29 cellular contexts compared by ENCODE assay signal in the genomic region with DNA sequence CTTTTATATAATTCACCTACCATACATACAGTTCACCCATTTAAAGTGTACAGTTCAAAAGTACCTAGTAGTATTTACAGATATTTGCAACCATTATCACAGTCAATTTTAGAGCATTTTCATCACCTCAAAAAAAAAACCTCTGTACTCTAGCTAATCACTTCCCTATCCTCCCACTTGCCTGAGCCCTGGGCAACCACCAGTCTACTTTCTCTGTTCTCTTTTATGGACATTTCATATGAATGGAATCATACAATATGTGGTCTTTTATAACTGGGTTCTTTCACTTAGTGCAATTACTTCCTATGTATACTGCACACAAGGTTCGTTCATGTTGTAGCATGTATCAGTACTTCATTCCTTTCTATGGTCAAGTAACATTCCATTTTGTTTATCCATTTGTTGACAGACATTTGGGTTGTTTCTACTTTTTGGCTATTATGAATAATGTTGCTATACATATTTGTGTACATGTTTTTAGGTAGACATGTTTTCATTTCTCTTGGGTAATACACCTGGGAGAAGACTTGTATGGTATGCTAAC. TPM values are rescaled to one million over a fixed set of nuclear protein-coding genes. Genes with fewer than 3 reads are reported as not detected.
A peak's percentile ranks its signal among the peaks of the same experiment; 100 is the strongest.
DNase-seq lines count a peak whose midpoint lies in the region; ATAC-seq, FAIRE-seq and TF ChIP-seq lines count a peak whose summit lies in the region.
"Had no signal": no experiment of that assay in that cellular context is flagged by ENCODE, and none has a peak within 500 bp of the region (broad histone marks: within the 10 kb centered on the region; RNA-seq: fewer than 3 reads in every experiment).

No MANE protein-coding gene starts in this region.

- no peaks in the 10 kb centered on the region for H3K27me3 ChIP-seq in CD4-positive, CD25-positive, alpha-beta regulatory T cell (ENCODE audit: control insufficient read depth, insufficient read depth, low read length)
- H3K27me3 ChIP-seq in bronchial epithelial cell (ENCODE audit: control insufficient read depth, insufficient read depth, low read length) (no peaks in the 10 kb centered on the region), psoas muscle (ENCODE audit: insufficient read depth in 3 of 3, low read length in 2 of 3) (no peaks in the 10 kb centered on the region)
- H3K27me3 ChIP-seq: BLaER1 treated with 17β-estradiol and CSF1 and Interleukin-3, amounts not matched to agents 10 nM and 100 nM had no signal

- ATAC-seq in CD4-positive, CD25-positive, alpha-beta regulatory T cell (ENCODE audit: low read depth in 2 of 2) = no peak
- ATAC-seq in memory B cell (ENCODE audit: low read depth) (no peak), psoas muscle (no peak), GM18909 (IDR thresholded peaks at IDR 0.05; ENCODE audit: poor library complexity, unreplicated experiment) (no peak)
- ATAC-seq in activated T-helper 17 cell treated with anti-CD3 and anti-CD28 coated beads, Interleukin-2, amount 50 U/mL, for 72 hours (replicated peaks) = no peak
- ATAC-seq: A549; CD8-positive, alpha-beta T cell; HCT116; HepG2; K562; Panc1 had no signal

- peaks cover 53% of the 10 kb centered on the region for H3K36me3 Mint-ChIP-seq in CD4-positive, CD25-positive, alpha-beta regulatory T cell
- peaks cover 44% of the 10 kb centered on the region for H3K36me3 Mint-ChIP-seq in memory B cell
- peaks cover 100% of the 10 kb centered on the region for H3K36me3 Mint-ChIP-seq in activated T-helper 17 cell treated with anti-CD3 and anti-CD28 coated beads, Interleukin-2, amount 50 U/mL, for 72 hours (ENCODE audit: low read depth)

- 83 to 89% (median 83%) methylated on average over 1 of the region's 1 CpG for WGBS in psoas muscle, 3 donors

- H3K27ac Mint-ChIP-seq in CD4-positive, CD25-positive, alpha-beta regulatory T cell = peak overlapping the region in 2 of 3 donors; percentile 15 to 84
- H3K27ac Mint-ChIP-seq in memory B cell = peak overlapping the region; percentile 72
- H3K27ac Mint-ChIP-seq in activated T-helper 17 cell treated with anti-CD3 and anti-CD28 coated beads, Interleukin-2, amount 50 U/mL, for 72 hours = no peak overlapping the region

- no peak for TF ChIP-seq CTCF in bronchial epithelial cell (IDR thresholded peaks at IDR 0.05; ENCODE audit: insufficient read depth, low read length, severe bottlenecking)
- TF ChIP-seq CTCF in psoas muscle (IDR thresholded peaks at IDR 0.05) = no peak

- no peak overlapping the region for H3K27ac ChIP-seq in CD4-positive, CD25-positive, alpha-beta regulatory T cell (ENCODE audit: insufficient read depth, low read length, poor library complexity, severe bottlenecking)
- H3K27ac ChIP-seq in psoas muscle = no peak overlapping the region
- H3K27ac ChIP-seq: A549; BLaER1 treated with 17β-estradiol and CSF1 and Interleukin-3, amounts not matched to agents 10 nM and 100 nM; RWPE1 had no signal

- no peak for DNase-seq in CD4-positive, CD25-positive, alpha-beta regulatory T cell
- DNase-seq in HPDE6-E6E7 (ENCODE audit: extremely low spot score) (peak; percentile 8), bronchial epithelial cell (ENCODE audit: low read depth) (peak; percentile 97), memory B cell (ENCODE audit: low spot score in 2 of 2) (no peak), psoas muscle (no peak)
- DNase-seq: AML-193; Caco-2; CD8-positive, alpha-beta T cell; DMS 273 treated with DMSO at 0.1 percent for 48 hours; DMS79; EL; GDM1; Kasumi-1; NCI-H1048; NCI-H1417; NCI-H1694; NCI-H2029 treated with DMSO at 0.1 percent for 48 hours; NCI-H446 treated with DMSO at 0.1 percent for 48 hours; NCI-H526; SHP77 treated with DMSO at 0.1 percent for 48 hours had no signal

- FAIRE-seq in bronchial epithelial cell (lab: Jason Lieb, UNC) = no peak
- FAIRE-seq: A549, HepG2, K562 had no signal

- no peak overlapping the region for H3K4me3 Mint-ChIP-seq in CD4-positive, CD25-positive, alpha-beta regulatory T cell
- H3K4me3 Mint-ChIP-seq in memory B cell = no peak overlapping the region
- H3K4me3 Mint-ChIP-seq in activated T-helper 17 cell treated with anti-CD3 and anti-CD28 coated beads, Interleukin-2, amount 50 U/mL, for 72 hours = no peak overlapping the region
- H3K4me3 Mint-ChIP-seq: CD8-positive, alpha-beta T cell had no signal

- H3K9me3 ChIP-seq in CD4-positive, CD25-positive, alpha-beta regulatory T cell (ENCODE audit: control insufficient read depth in 2 of 2, low read length in 2 of 2) = no peaks in the 10 kb centered on the region
- no peaks in the 10 kb centered on the region for H3K9me3 ChIP-seq in psoas muscle
- H3K9me3 ChIP-seq: A549; BLaER1 treated with 17β-estradiol and CSF1 and Interleukin-3, amounts not matched to agents 10 nM and 100 nM; Caco-2 had no signal

- no peak overlapping the region for H3K4me3 ChIP-seq in CD4-positive, CD25-positive, alpha-beta regulatory T cell (ENCODE audit: low read depth, low read length)
- no peak overlapping the region for H3K4me3 ChIP-seq in bronchial epithelial cell (ENCODE audit: low read depth, low read length)
- H3K4me3 ChIP-seq in psoas muscle = no peak overlapping the region
- H3K4me3 ChIP-seq: A549; BLaER1 treated with 17β-estradiol and CSF1 and Interleukin-3, amounts not matched to agents 10 nM and 100 nM; K562 had no signal

- peaks cover 0 to 15% (median 5%) of the 10 kb centered on the region in 4 donors for H3K4me1 Mint-ChIP-seq in CD4-positive, CD25-positive, alpha-beta regulatory T cell
- peaks cover 10% of the 10 kb centered on the region for H3K4me1 Mint-ChIP-seq in memory B cell
- peaks cover 6% of the 10 kb centered on the region for H3K4me1 Mint-ChIP-seq in activated T-helper 17 cell treated with anti-CD3 and anti-CD28 coated beads, Interleukin-2, amount 50 U/mL, for 72 hours

- H3K27me3 Mint-ChIP-seq in CD4-positive, CD25-positive, alpha-beta regulatory T cell = no peaks in the 10 kb centered on the region
- H3K27me3 Mint-ChIP-seq in memory B cell = no peaks in the 10 kb centered on the region
- no peaks in the 10 kb centered on the region for H3K27me3 Mint-ChIP-seq in activated T-helper 17 cell treated with anti-CD3 and anti-CD28 coated beads, Interleukin-2, amount 50 U/mL, for 72 hours

- no peaks in the 10 kb centered on the region for H3K4me1 ChIP-seq in CD4-positive, CD25-positive, alpha-beta regulatory T cell (ENCODE audit: control insufficient read depth, insufficient read depth, low read length, poor library complexity, severe bottlenecking)
- no peaks in the 10 kb centered on the region for H3K4me1 ChIP-seq in psoas muscle
- H3K4me1 ChIP-seq: A549; BLaER1 treated with 17β-estradiol and CSF1 and Interleukin-3, amounts not matched to agents 10 nM and 100 nM had no signal

- intact Hi-C loops in psoas muscle (cut with DNase I) = no loop called here

- H3K36me3 ChIP-seq in CD4-positive, CD25-positive, alpha-beta regulatory T cell (ENCODE audit: control insufficient read depth, insufficient read depth, low read length) = peaks cover 75% of the 10 kb centered on the region
- H3K36me3 ChIP-seq in bronchial epithelial cell (ENCODE audit: control insufficient read depth, insufficient read depth, low read length) (peaks cover 6% of the 10 kb centered on the region), psoas muscle (ENCODE audit: insufficient read depth in 1 of 2, low read depth in 1 of 2) (peaks cover 3 to 87% of the 10 kb centered on the region in 2 donors)

- H3K9me3 Mint-ChIP-seq in CD4-positive, CD25-positive, alpha-beta regulatory T cell = no peaks in the 10 kb centered on the region
- no peaks in the 10 kb centered on the region for H3K9me3 Mint-ChIP-seq in memory B cell
- no peaks in the 10 kb centered on the region for H3K9me3 Mint-ChIP-seq in activated T-helper 17 cell treated with anti-CD3 and anti-CD28 coated beads, Interleukin-2, amount 50 U/mL, for 72 hours
- H3K9me3 Mint-ChIP-seq: CD8-positive, alpha-beta T cell had no signal

RNA-seq across cellular contexts. Expression of gene NEU3, which starts 17.8 kb away (rescaled TPM):
- total RNA-seq in CD4-positive, CD25-positive, alpha-beta regulatory T cell = 10.8 TPM
- 1 to 10 TPM; 1.4 to 2.2 (median 1.9) TPM for polyA plus RNA-seq in CD4-positive, CD25-positive, alpha-beta regulatory T cell
- total RNA-seq in bronchial epithelial cell = 5.6 and 8.7 TPM in 2 replicates
- 10 to 100 TPM; 19.5 to 26.4 TPM for total RNA-seq in activated T-helper 17 cell treated with anti-CD3 and anti-CD28 coated beads, Interleukin-2, amount 50 U/mL, for 72 hours
- total RNA-seq in psoas muscle = 10 to 100 TPM; 14.0 to 26.7 (median 18.0) TPM
- 1 to 10 TPM; 1.8 to 9.3 (median 4.3) TPM for polyA plus RNA-seq in psoas muscle

RNA-seq across cellular contexts. Expression of gene SPCS2, which starts 21.9 kb away (rescaled TPM):
- 73.2 TPM for total RNA-seq in CD4-positive, CD25-positive, alpha-beta regulatory T cell
- polyA plus RNA-seq in CD4-positive, CD25-positive, alpha-beta regulatory T cell = 100 to 1,000 TPM; 166 to 266 (median 195) TPM
- total RNA-seq in bronchial epithelial cell (14.7 and 29.8 TPM in 2 replicates), psoas muscle (10 to 100 TPM; 51.1 to 95.1 (median 63.6) TPM)
- total RNA-seq in activated T-helper 17 cell treated with anti-CD3 and anti-CD28 coated beads, Interleukin-2, amount 50 U/mL, for 72 hours = 100 to 1,000 TPM; 143 to 195 TPM
- 100 to 1,000 TPM in 2 of 3 donors, 10 to 100 TPM in 1; 78.9 to 132 (median 104) TPM for polyA plus RNA-seq in psoas muscle

RNA-seq across cellular contexts. Expression of gene XRRA1, which starts 22.0 kb away (rescaled TPM):
- total RNA-seq in CD4-positive, CD25-positive, alpha-beta regulatory T cell = 33.4 TPM
- 10 to 100 TPM in 1 of 4 donors, 1 to 10 TPM in 3; 5.4 to 11.3 (median 7.4) TPM for polyA plus RNA-seq in CD4-positive, CD25-positive, alpha-beta regulatory T cell
- 8.1 and 10.8 TPM in 2 replicates for total RNA-seq in bronchial epithelial cell
- 10 to 100 TPM; 30.1 to 41.0 TPM for total RNA-seq in activated T-helper 17 cell treated with anti-CD3 and anti-CD28 coated beads, Interleukin-2, amount 50 U/mL, for 72 hours
- 10 to 100 TPM in 1 of 4 donors, 1 to 10 TPM in 3; 5.5 to 15.1 (median 7.5) TPM for total RNA-seq in psoas muscle
- 1 to 10 TPM; 3.1 to 9.3 (median 6.9) TPM for polyA plus RNA-seq in psoas muscle

Comparison
In these comparisons a context has a peak if more than half of its experiments do, and no peak if none do; other contexts are left out.
1. DNase-seq: peak in HPDE6-E6E7 (single experiment) and bronchial epithelial cell (single experiment); none in CD4-positive, CD25-positive, alpha-beta regulatory T cell (0 of 3), memory B cell (0 of 2) and psoas muscle (0 of 2).